ENCODE assay signal across 11 cellular contexts in the genomic region with DNA sequence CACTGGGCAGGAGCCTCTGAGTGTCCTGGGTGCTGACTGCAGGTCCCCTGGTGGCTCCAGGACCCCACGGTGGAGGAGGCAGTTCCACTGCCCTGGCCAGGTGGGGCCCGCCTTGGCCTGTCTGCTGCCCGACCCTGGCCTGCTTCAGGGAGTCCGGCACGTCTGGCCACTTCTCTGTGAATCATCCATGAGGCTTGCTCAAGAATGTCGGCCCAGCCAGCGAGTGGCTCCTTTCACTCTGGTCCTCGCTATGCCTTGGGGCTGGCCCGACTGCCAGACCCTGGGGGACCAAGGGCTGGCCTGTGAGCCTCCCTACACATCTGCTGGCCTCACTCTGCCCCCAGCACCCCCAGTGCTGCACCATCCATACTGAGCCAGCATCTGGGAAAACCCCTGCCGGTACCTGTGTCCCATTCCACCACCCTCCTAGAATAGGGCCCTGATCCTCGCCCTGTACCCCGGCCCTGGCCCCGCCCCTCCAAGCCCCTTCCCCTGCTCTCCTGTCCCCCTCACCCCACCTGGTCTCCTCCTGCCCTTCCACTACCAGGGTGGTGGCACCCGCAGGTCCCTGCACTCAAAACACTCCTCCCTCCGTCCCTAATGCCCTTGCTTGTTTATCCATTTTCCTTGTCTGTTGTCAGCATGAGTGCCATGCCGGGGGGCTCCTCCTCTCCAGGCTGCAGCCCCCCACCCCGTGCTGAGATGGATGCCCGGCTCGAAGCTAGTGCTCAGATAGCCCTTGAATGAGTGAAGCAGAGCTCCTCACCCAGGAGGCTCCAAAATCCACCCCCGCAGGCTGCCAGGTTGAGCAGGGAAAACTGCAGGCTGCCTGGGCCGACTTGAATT. TPM values are rescaled to one million over a fixed set of nuclear protein-coding genes. Genes with fewer than 3 reads are reported as not detected.
DNase-seq lines count a peak whose midpoint lies in the region; FAIRE-seq and TF ChIP-seq lines count a peak whose summit lies in the region.
"Had no signal": no experiment of that assay in that cellular context is flagged by ENCODE, and none has a peak within 500 bp of the region (broad histone marks: within the 10 kb centered on the region; RNA-seq: fewer than 3 reads in every experiment).

No MANE protein-coding gene starts in this region.

- H3K4me1 ChIP-seq in trophoblast cell (ENCODE audit: control insufficient read depth in 1 of 2, insufficient read depth in 2 of 2, low read length in 2 of 2), result peaks cover 19 to 26% of the 10 kb centered on the region in 2 experiments

- H2BK5ac ChIP-seq in trophoblast cell (ENCODE audit: low read depth, low read length, poor library complexity), result peak overlapping the region; percentile 80

- H3K4ac ChIP-seq in trophoblast cell (ENCODE audit: low read depth, low read length), result no peak overlapping the region

- peak overlapping the region; percentile 84 for H2BK120ac ChIP-seq in trophoblast cell (ENCODE audit: insufficient read depth, low read length, poor library complexity)

- H3K23ac ChIP-seq in trophoblast cell (ENCODE audit: low read length), result no peak overlapping the region

- no CpG with 5 or more reads among the region's 21 CpGs for WGBS in trophoblast cell (ENCODE audit: extremely low coverage, insufficient coverage, insufficient read length)

- peaks cover 4% of the 10 kb centered on the region for H3K79me2 ChIP-seq in trophoblast cell (ENCODE audit: control insufficient read depth, insufficient read depth, low read length, poor library complexity)

- peak overlapping the region; percentile 56 for H3K14ac ChIP-seq in trophoblast cell (ENCODE audit: low read length)

- peaks cover 3% of the 10 kb centered on the region for H3K9me3 ChIP-seq in trophoblast cell (ENCODE audit: insufficient read depth, low read depth, low read length)

- H3K9ac ChIP-seq in trophoblast cell (ENCODE audit: low read length), result no peak overlapping the region

- H3K27ac ChIP-seq in trophoblast cell (ENCODE audit: low read depth, low read length), result peak overlapping the region; percentile 64

- no peaks in the 10 kb centered on the region for H3K27me3 ChIP-seq in trophoblast cell (ENCODE audit: insufficient read depth, low read length)

- peak overlapping the region; percentile 39 for H4K8ac ChIP-seq in trophoblast cell (ENCODE audit: low read depth, low read length)

- no peak overlapping the region for H3K4me3 ChIP-seq in fibroblast of mammary gland (ENCODE audit: control insufficient read depth, low read depth, low read length)
- no peak overlapping the region for H3K4me3 ChIP-seq in trophoblast cell (ENCODE audit: low read depth, low read length)

- peak overlapping the region; percentile 41 for H2AK5ac ChIP-seq in trophoblast cell (ENCODE audit: low read length)

- peak overlapping the region; percentile 96 for H4K91ac ChIP-seq in trophoblast cell (ENCODE audit: low read depth, low read length)

- no peak for TF ChIP-seq CTCF in fibroblast of mammary gland (conservative IDR thresholded peaks at IDR 0.05; ENCODE audit: control insufficient read depth, insufficient read depth, low read depth, low read length)

- no peaks in the 10 kb centered on the region for H3K36me3 ChIP-seq in trophoblast cell (ENCODE audit: control insufficient read depth in 1 of 2, insufficient read depth in 2 of 2, low read length in 2 of 2)

- peak overlapping the region; percentile 53 for H2BK12ac ChIP-seq in trophoblast cell (ENCODE audit: low read length)

- no peak overlapping the region for H2AFZ ChIP-seq in trophoblast cell (ENCODE audit: insufficient read depth, low read length, poor library complexity)

- H3K4me2 ChIP-seq in trophoblast cell (ENCODE audit: low read length), result no peak overlapping the region

- no peak for FAIRE-seq in RCC 7860 (lab: Jason Lieb, UNC)

- peak overlapping the region; percentile 16 for H3K18ac ChIP-seq in trophoblast cell (ENCODE audit: low read length)

- H3K79me1 ChIP-seq in trophoblast cell (ENCODE audit: low read length), result peaks cover 13% of the 10 kb centered on the region

- H4K12ac ChIP-seq in trophoblast cell (ENCODE audit: low read depth, low read length), result peak overlapping the region; percentile 22

- DNase-seq in Daoy (ENCODE audit: low read depth) (peak; percentile 67), RCC 7860 (ENCODE audit: low spot score) (peak; percentile 64), fibroblast of mammary gland (ENCODE audit: low read depth) (peak; percentile 62), trophoblast cell (peak; percentile 90), inferior parietal cortex (ENCODE audit: extremely low spot score) (no peak), NCI-H510A (lab: John Stamatoyannopoulos, UW) (no peak), OCI-M2 (lab: John Stamatoyannopoulos, UW; ENCODE audit: unreplicated experiment) (no peak)
- no peak for DNase-seq in activated CD4-positive, alpha-beta T cell treated with anti-CD3 and anti-CD28 coated beads for 48 hours
- DNase-seq: amniotic stem cell, NCI-H2107, T1000 had no signal

RNA-seq across cellular contexts. Expression of a gene that starts 35.5 kb away (rescaled TPM):
- 7.2 and 8.7 TPM in 2 replicates for total RNA-seq in Daoy (2014; rRNA removed; shearing (Covaris generic))
- 5.7 and 6.0 TPM in 2 replicates for polyA plus RNA-seq in trophoblast cell (2013)

Comparison
In these comparisons a context has a peak if more than half of its experiments do, and no peak if none do; other contexts are left out.
1. DNase-seq: peak in Daoy (single experiment), RCC 7860 (single experiment), fibroblast of mammary gland (single experiment) and trophoblast cell (2 of 2); none in inferior parietal cortex (single experiment), NCI-H510A (single experiment), activated CD4-positive, alpha-beta T cell treated with anti-CD3 and anti-CD28 coated beads for 48 hours (single experiment) and OCI-M2 (single experiment).